Comparison of ENCODE assay signal across 17 cellular contexts in genomic region chr1:151936203-151936602, GRCh38.
"Had no signal": no experiment of that assay in that cellular context is flagged by ENCODE, and none has a peak within 500 bp of the region (broad histone marks: within the 10 kb centered on the region; RNA-seq: fewer than 3 reads in every experiment).

No MANE protein-coding gene starts in this region.

- H3K27ac Mint-ChIP-seq: activated B cell treated with CpG ODN at 0.5 μM for 24 hours; activated CD8-positive, alpha-beta T cell treated with anti-CD3 and anti-CD28 coated beads for 36 hours; natural killer cell had no signal

- H3K27me3 ChIP-seq: heart left ventricle, right lobe of liver had no signal

- ATAC-seq: activated CD8-positive, alpha-beta T cell treated with anti-CD3 and anti-CD28 coated beads for 36 hours; heart left ventricle; left cardiac atrium; lower lobe of right lung; natural killer cell; psoas muscle; stimulated activated naive CD8-positive, alpha-beta T cell treated with anti-CD3 and anti-CD28 coated beads, Interleukin-15, Interleukin-2, amounts not matched to agents 100 U/mL and 50 U/mL, for 24 hours had no signal

- H3K27ac ChIP-seq: heart left ventricle, lower lobe of right lung, psoas muscle, right lobe of liver had no signal

- H3K9me3 ChIP-seq: heart left ventricle, lower lobe of right lung, psoas muscle, right lobe of liver had no signal

- H3K9me3 Mint-ChIP-seq: activated B cell treated with CpG ODN at 0.5 μM for 24 hours; activated CD8-positive, alpha-beta T cell treated with anti-CD3 and anti-CD28 coated beads for 36 hours; natural killer cell had no signal

- DNase-seq: activated B cell treated with CpG ODN at 0.5 μM for 24 hours; activated CD4-positive, alpha-beta T cell treated with anti-CD3 and anti-CD28 coated beads for 48 hours; activated CD8-positive, alpha-beta memory T cell treated with anti-CD3 and anti-CD28 coated beads, Interleukin-2, amount 50 U/mL, for 4 hours; activated CD8-positive, alpha-beta T cell treated with anti-CD3 and anti-CD28 coated beads for 36 hours; anterior cingulate cortex; effector memory CD4-positive, alpha-beta T cell; heart left ventricle; left cardiac atrium; lower lobe of right lung; midbrain; natural killer cell; nucleus accumbens; psoas muscle; right lobe of liver; stimulated activated naive CD8-positive, alpha-beta T cell treated with anti-CD3 and anti-CD28 coated beads, Interleukin-15, Interleukin-2, amounts not matched to agents 100 U/mL and 50 U/mL, for 24 hours; T-helper 2 cell; trophoblast cell had no signal

- H3K4me1 ChIP-seq: lower lobe of right lung, psoas muscle had no signal

- H3K4me3 ChIP-seq: heart left ventricle, lower lobe of right lung, psoas muscle had no signal

- H3K36me3 Mint-ChIP-seq: natural killer cell had no signal

- H3K4me3 Mint-ChIP-seq: activated B cell treated with CpG ODN at 0.5 μM for 24 hours; activated CD8-positive, alpha-beta T cell treated with anti-CD3 and anti-CD28 coated beads for 36 hours; natural killer cell had no signal

- H3K36me3 ChIP-seq: heart left ventricle, lower lobe of right lung, right lobe of liver had no signal
